1 cellular context compared by ENCODE assay signal in the genomic region with DNA sequence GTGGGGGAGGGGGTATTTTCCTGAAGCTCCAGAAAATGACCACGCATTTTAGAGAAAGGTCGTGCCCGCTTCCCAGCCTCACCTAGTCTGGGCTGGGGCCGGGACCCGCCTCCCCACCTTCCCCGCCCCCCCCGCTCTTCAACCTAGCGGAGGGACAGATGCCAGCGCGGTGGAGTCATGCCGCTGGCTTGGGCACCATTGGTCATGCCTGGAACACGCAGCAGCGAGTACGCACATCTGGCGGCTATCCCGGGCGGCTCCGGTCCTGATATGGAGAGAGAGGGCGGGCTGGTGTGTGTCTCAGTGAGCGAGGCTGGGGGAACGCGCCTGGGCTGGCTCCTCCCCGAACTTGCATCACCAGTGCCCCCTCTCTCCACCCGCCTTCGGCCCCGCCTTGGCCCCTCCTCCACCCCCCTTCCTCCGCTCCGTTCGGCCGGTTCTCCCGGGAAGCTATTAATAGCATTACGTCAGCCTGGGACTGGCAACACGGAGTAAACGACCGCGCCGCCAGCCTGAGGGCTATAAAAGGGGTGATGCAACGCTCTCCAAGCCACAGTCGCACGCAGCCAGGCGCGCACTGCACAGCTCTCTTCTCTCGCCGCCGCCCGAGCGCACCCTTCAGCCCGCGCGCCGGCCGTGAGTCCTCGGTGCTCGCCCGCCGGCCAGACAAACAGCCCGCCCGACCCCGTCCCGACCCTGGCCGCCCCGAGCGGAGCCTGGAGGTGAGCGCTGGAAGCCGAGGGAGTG.
A peak's percentile ranks its signal among the peaks of the same experiment; 100 is the strongest.
TF ChIP-seq lines count a peak whose summit lies in the region.

A gene with protein sequence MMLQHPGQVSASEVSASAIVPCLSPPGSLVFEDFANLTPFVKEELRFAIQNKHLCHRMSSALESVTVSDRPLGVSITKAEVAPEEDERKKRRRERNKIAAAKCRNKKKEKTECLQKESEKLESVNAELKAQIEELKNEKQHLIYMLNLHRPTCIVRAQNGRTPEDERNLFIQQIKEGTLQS (plus strand): TSS at position 553 of the 747 bp plus-strand sequence. CDS start 6,261 bp downstream, outside the sequence.

TF ChIP-seq in HepG2, 621 proteins besides CTCF, POLR2A, EP300 and RAD21 (continued from another document and continues in another):
- TF ChIP-seq ZNF510 (CRISPR knock-in tag; IDR thresholded peaks at IDR 0.05; ENCODE audit: low read depth): no peak
- TF ChIP-seq MAF1 (CRISPR knock-in tag; IDR thresholded peaks at IDR 0.05; ENCODE audit: borderline replicate concordance): 0 out of 2 replicates have a peak, but pooled peaks have one; percentile 37
- TF ChIP-seq, protein P1, sequence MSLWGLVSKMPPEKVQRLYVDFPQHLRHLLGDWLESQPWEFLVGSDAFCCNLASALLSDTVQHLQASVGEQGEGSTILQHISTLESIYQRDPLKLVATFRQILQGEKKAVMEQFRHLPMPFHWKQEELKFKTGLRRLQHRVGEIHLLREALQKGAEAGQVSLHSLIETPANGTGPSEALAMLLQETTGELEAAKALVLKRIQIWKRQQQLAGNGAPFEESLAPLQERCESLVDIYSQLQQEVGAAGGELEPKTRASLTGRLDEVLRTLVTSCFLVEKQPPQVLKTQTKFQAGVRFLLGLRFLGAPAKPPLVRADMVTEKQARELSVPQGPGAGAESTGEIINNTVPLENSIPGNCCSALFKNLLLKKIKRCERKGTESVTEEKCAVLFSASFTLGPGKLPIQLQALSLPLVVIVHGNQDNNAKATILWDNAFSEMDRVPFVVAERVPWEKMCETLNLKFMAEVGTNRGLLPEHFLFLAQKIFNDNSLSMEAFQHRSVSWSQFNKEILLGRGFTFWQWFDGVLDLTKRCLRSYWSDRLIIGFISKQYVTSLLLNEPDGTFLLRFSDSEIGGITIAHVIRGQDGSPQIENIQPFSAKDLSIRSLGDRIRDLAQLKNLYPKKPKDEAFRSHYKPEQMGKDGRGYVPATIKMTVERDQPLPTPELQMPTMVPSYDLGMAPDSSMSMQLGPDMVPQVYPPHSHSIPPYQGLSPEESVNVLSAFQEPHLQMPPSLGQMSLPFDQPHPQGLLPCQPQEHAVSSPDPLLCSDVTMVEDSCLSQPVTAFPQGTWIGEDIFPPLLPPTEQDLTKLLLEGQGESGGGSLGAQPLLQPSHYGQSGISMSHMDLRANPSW (CRISPR knock-in tag; IDR thresholded peaks at IDR 0.05; ENCODE audit: borderline replicate concordance): no peak
- TF ChIP-seq, protein P2, sequence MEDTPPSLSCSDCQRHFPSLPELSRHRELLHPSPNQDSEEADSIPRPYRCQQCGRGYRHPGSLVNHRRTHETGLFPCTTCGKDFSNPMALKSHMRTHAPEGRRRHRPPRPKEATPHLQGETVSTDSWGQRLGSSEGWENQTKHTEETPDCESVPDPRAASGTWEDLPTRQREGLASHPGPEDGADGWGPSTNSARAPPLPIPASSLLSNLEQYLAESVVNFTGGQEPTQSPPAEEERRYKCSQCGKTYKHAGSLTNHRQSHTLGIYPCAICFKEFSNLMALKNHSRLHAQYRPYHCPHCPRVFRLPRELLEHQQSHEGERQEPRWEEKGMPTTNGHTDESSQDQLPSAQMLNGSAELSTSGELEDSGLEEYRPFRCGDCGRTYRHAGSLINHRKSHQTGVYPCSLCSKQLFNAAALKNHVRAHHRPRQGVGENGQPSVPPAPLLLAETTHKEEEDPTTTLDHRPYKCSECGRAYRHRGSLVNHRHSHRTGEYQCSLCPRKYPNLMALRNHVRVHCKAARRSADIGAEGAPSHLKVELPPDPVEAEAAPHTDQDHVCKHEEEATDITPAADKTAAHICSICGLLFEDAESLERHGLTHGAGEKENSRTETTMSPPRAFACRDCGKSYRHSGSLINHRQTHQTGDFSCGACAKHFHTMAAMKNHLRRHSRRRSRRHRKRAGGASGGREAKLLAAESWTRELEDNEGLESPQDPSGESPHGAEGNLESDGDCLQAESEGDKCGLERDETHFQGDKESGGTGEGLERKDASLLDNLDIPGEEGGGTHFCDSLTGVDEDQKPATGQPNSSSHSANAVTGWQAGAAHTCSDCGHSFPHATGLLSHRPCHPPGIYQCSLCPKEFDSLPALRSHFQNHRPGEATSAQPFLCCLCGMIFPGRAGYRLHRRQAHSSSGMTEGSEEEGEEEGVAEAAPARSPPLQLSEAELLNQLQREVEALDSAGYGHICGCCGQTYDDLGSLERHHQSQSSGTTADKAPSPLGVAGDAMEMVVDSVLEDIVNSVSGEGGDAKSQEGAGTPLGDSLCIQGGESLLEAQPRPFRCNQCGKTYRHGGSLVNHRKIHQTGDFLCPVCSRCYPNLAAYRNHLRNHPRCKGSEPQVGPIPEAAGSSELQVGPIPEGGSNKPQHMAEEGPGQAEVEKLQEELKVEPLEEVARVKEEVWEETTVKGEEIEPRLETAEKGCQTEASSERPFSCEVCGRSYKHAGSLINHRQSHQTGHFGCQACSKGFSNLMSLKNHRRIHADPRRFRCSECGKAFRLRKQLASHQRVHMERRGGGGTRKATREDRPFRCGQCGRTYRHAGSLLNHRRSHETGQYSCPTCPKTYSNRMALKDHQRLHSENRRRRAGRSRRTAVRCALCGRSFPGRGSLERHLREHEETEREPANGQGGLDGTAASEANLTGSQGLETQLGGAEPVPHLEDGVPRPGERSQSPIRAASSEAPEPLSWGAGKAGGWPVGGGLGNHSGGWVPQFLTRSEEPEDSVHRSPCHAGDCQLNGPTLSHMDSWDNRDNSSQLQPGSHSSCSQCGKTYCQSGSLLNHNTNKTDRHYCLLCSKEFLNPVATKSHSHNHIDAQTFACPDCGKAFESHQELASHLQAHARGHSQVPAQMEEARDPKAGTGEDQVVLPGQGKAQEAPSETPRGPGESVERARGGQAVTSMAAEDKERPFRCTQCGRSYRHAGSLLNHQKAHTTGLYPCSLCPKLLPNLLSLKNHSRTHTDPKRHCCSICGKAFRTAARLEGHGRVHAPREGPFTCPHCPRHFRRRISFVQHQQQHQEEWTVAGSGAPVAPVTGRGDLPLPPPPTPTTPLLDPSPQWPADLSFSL (CRISPR knock-in tag; IDR thresholded peaks at IDR 0.05): peak; percentile 22; the same call in 1 of the 2 replicates
- no peak; the same call in 1 of the 2 replicates for TF ChIP-seq SAFB2 (CRISPR knock-in tag; IDR thresholded peaks at IDR 0.05; ENCODE audit: borderline replicate concordance, low read depth)
- peak; percentile 78 for TF ChIP-seq CREB1 (IDR thresholded peaks at IDR 0.05)
- TF ChIP-seq CREB1 (CRISPR knock-in tag; IDR thresholded peaks at IDR 0.05): peak; percentile 74
- peak; percentile 90 for TF ChIP-seq GTF2F1 (IDR thresholded peaks at IDR 0.05; ENCODE audit: low read length)
- peak; percentile 90 for TF ChIP-seq ARNT2 (CRISPR knock-in tag; IDR thresholded peaks at IDR 0.05; ENCODE audit: low read depth)
- peak; percentile 75; the same call in 1 of the 2 replicates for TF ChIP-seq MEIS2 (CRISPR knock-in tag; IDR thresholded peaks at IDR 0.05)
- TF ChIP-seq KDM6A (CRISPR knock-in tag; IDR thresholded peaks at IDR 0.05; ENCODE audit: low read depth): peak; percentile 25; the same call in 1 of the 2 replicates
- TF ChIP-seq ZNF550 (CRISPR knock-in tag; IDR thresholded peaks at IDR 0.05; ENCODE audit: borderline replicate concordance): no peak
- TF ChIP-seq HOXA7 (CRISPR knock-in tag; IDR thresholded peaks at IDR 0.05): no peak
- TF ChIP-seq, protein P3, sequence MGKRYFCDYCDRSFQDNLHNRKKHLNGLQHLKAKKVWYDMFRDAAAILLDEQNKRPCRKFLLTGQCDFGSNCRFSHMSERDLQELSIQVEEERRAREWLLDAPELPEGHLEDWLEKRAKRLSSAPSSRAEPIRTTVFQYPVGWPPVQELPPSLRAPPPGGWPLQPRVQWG (CRISPR knock-in tag; IDR thresholded peaks at IDR 0.05; ENCODE audit: borderline replicate concordance, low read depth): no peak
- TF ChIP-seq, protein P4, sequence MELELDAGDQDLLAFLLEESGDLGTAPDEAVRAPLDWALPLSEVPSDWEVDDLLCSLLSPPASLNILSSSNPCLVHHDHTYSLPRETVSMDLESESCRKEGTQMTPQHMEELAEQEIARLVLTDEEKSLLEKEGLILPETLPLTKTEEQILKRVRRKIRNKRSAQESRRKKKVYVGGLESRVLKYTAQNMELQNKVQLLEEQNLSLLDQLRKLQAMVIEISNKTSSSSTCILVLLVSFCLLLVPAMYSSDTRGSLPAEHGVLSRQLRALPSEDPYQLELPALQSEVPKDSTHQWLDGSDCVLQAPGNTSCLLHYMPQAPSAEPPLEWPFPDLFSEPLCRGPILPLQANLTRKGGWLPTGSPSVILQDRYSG (CRISPR knock-in tag; IDR thresholded peaks at IDR 0.05): no peak
- TF ChIP-seq, protein P5, sequence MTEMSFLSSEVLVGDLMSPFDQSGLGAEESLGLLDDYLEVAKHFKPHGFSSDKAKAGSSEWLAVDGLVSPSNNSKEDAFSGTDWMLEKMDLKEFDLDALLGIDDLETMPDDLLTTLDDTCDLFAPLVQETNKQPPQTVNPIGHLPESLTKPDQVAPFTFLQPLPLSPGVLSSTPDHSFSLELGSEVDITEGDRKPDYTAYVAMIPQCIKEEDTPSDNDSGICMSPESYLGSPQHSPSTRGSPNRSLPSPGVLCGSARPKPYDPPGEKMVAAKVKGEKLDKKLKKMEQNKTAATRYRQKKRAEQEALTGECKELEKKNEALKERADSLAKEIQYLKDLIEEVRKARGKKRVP (CRISPR knock-in tag; IDR thresholded peaks at IDR 0.05): peak; percentile 73 to 99; a peak in 2 of 4 replicates
- TF ChIP-seq, protein P6, sequence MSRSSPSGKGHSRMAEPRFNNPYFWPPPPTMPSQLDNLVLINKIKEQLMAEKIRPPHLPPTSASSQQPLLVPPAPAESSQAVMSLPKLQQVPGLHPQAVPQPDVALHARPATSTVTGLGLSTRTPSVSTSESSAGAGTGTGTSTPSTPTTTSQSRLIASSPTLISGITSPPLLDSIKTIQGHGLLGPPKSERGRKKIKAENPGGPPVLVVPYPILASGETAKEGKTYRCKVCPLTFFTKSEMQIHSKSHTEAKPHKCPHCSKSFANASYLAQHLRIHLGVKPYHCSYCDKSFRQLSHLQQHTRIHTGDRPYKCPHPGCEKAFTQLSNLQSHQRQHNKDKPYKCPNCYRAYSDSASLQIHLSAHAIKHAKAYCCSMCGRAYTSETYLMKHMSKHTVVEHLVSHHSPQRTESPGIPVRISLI (CRISPR knock-in tag; IDR thresholded peaks at IDR 0.05; ENCODE audit: borderline replicate concordance): peak; percentile 41; the same call in 1 of the 2 replicates
- peak; percentile 70 for TF ChIP-seq HES4 (CRISPR knock-in tag; IDR thresholded peaks at IDR 0.05; ENCODE audit: borderline replicate concordance)
- TF ChIP-seq PHF5A (CRISPR knock-in tag; IDR thresholded peaks at IDR 0.05; ENCODE audit: low read depth, unreplicated experiment): no peak
- peak; percentile 82 for TF ChIP-seq FOXO1 (CRISPR knock-in tag; IDR thresholded peaks at IDR 0.05)
- TF ChIP-seq ZNF225 (CRISPR knock-in tag; IDR thresholded peaks at IDR 0.05): peak; percentile 83; the same call in 1 of the 2 replicates
- TF ChIP-seq ISX (CRISPR knock-in tag; conservative IDR thresholded peaks at IDR 0.05): no peak
- peak; percentile 85; the same call in 1 of the 2 replicates for TF ChIP-seq ZFP90 (CRISPR knock-in tag; IDR thresholded peaks at IDR 0.05; ENCODE audit: borderline replicate concordance)
- TF ChIP-seq, protein P7, sequence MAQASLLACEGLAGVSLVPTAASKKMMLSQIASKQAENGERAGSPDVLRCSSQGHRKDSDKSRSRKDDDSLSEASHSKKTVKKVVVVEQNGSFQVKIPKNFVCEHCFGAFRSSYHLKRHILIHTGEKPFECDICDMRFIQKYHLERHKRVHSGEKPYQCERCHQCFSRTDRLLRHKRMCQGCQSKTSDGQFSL (CRISPR knock-in tag; IDR thresholded peaks at IDR 0.05): peak; percentile 52; the same call in 1 of the 2 replicates
- TF ChIP-seq ZNF546 (CRISPR knock-in tag; conservative IDR thresholded peaks at IDR 0.05): no peak; the same call in 1 of the 2 replicates
- TF ChIP-seq BRD4 (CRISPR knock-in tag; IDR thresholded peaks at IDR 0.05): no peak
- TF ChIP-seq PCBP1 (IDR thresholded peaks at IDR 0.05; ENCODE audit: borderline replicate concordance, low read depth, low read length): no peak
- no peak; the same call in 1 of the 2 replicates for TF ChIP-seq ATF1 (CRISPR knock-in tag; IDR thresholded peaks at IDR 0.05)
- TF ChIP-seq HMG20B (CRISPR knock-in tag; conservative IDR thresholded peaks at IDR 0.05): peak; percentile 16; the same call in 1 of the 2 replicates
- peak; percentile 90 for TF ChIP-seq POLR2AphosphoS5 (IDR thresholded peaks at IDR 0.05; ENCODE audit: low read depth, low read length)
- TF ChIP-seq ZBTB1 (CRISPR knock-in tag; IDR thresholded peaks at IDR 0.05; ENCODE audit: borderline replicate concordance): no peak
- no peak for TF ChIP-seq ZNF136 (CRISPR knock-in tag; IDR thresholded peaks at IDR 0.05; ENCODE audit: low read depth)
- peak; percentile 94 for TF ChIP-seq HOXA5 (CRISPR knock-in tag; IDR thresholded peaks at IDR 0.05)
- TF ChIP-seq ZNF101 (CRISPR knock-in tag; IDR thresholded peaks at IDR 0.05; ENCODE audit: borderline replicate concordance, low read depth): no peak
- TF ChIP-seq, protein P8, sequence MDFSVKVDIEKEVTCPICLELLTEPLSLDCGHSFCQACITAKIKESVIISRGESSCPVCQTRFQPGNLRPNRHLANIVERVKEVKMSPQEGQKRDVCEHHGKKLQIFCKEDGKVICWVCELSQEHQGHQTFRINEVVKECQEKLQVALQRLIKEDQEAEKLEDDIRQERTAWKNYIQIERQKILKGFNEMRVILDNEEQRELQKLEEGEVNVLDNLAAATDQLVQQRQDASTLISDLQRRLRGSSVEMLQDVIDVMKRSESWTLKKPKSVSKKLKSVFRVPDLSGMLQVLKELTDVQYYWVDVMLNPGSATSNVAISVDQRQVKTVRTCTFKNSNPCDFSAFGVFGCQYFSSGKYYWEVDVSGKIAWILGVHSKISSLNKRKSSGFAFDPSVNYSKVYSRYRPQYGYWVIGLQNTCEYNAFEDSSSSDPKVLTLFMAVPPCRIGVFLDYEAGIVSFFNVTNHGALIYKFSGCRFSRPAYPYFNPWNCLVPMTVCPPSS (IDR thresholded peaks at IDR 0.05): no peak
- peak; percentile 77 for TF ChIP-seq ZNF878 (CRISPR knock-in tag; IDR thresholded peaks at IDR 0.05)
- TF ChIP-seq KMT2A (CRISPR knock-in tag; IDR thresholded peaks at IDR 0.05): peak; percentile 60; the same call in 1 of the 2 replicates
- TF ChIP-seq ZNF678 (CRISPR knock-in tag; IDR thresholded peaks at IDR 0.05): no peak
- TF ChIP-seq GTF3A (CRISPR knock-in tag; conservative IDR thresholded peaks at IDR 0.05): no peak
- 0 out of 2 replicates have a peak, but pooled peaks have one; percentile 27 for TF ChIP-seq HDAC2 (CRISPR knock-in tag; IDR thresholded peaks at IDR 0.05)
- TF ChIP-seq ZNF563 (CRISPR knock-in tag; IDR thresholded peaks at IDR 0.05): peak; percentile 91
- TF ChIP-seq, protein P9, sequence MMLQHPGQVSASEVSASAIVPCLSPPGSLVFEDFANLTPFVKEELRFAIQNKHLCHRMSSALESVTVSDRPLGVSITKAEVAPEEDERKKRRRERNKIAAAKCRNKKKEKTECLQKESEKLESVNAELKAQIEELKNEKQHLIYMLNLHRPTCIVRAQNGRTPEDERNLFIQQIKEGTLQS (CRISPR knock-in tag; IDR thresholded peaks at IDR 0.05): peak; percentile 97
- TF ChIP-seq ZNF761 (CRISPR knock-in tag; conservative IDR thresholded peaks at IDR 0.05): peak; percentile 50
- TF ChIP-seq ZNF44 (CRISPR knock-in tag; IDR thresholded peaks at IDR 0.05): 0 out of 2 replicates have a peak, but pooled peaks have one; percentile 41
- TF ChIP-seq GATAD2A (CRISPR knock-in tag; IDR thresholded peaks at IDR 0.05): peak; percentile 48; the same call in 1 of the 2 replicates
- TF ChIP-seq XRCC5 (optimal IDR thresholded peaks at IDR 0.05; ENCODE audit: low read length): peak; percentile 18
- TF ChIP-seq SMARCE1 (IDR thresholded peaks at IDR 0.05; ENCODE audit: borderline replicate concordance): no peak
- TF ChIP-seq HOXD1 (CRISPR knock-in tag; IDR thresholded peaks at IDR 0.05): 0 out of 2 replicates have a peak, but pooled peaks have one; percentile 44
- peak; percentile 84; the same call in 1 of the 2 replicates for TF ChIP-seq ZNF224 (CRISPR knock-in tag; IDR thresholded peaks at IDR 0.05)
- TF ChIP-seq NFE2L1 (CRISPR knock-in tag; IDR thresholded peaks at IDR 0.05; ENCODE audit: borderline replicate concordance): no peak
- TF ChIP-seq ZFAT (CRISPR knock-in tag; conservative IDR thresholded peaks at IDR 0.05): no peak
